ENCODE assay signal across 11 cellular contexts in genomic region chr6:57262491-57262890, GRCh38. TPM values are rescaled to one million over a fixed set of nuclear protein-coding genes. Genes with fewer than 3 reads are reported as not detected.
A peak's percentile ranks its signal among the peaks of the same experiment; 100 is the strongest.
DNase-seq lines count a peak whose midpoint lies in the region; ATAC-seq and TF ChIP-seq lines count a peak whose summit lies in the region.
"Had no signal": no experiment of that assay in that cellular context is flagged by ENCODE, and none has a peak within 500 bp of the region (broad histone marks: within the 10 kb centered on the region; RNA-seq: fewer than 3 reads in every experiment).

No MANE protein-coding gene starts in this region.

- H3K36me3 ChIP-seq in MG63 (no peaks in the 10 kb centered on the region), esophagus muscularis mucosa (no peaks in the 10 kb centered on the region), thoracic aorta (no peaks in the 10 kb centered on the region)
- H3K36me3 ChIP-seq: pancreas had no signal

- H3K27ac ChIP-seq in esophagus muscularis mucosa (replicated peaks in 1 of 4): peak overlapping the region; percentile 80 to 90 (median 82)
- H3K27ac ChIP-seq in thoracic aorta: peak overlapping the region; percentile 70 to 90
- H3K27ac ChIP-seq: pancreas had no signal

- intact Hi-C loops in esophagus muscularis mucosa (cut with DNase I): loop anchor here (5.0 kb wide), 2 partner anchors 50 to 90 kb away; partner anchors contain the start of gene BAG2

- DNase-seq in MG63: peak; percentile 20
- peak; percentile 95 for DNase-seq in esophagus muscularis mucosa (ENCODE audit: extremely low spot score)
- peak; percentile 44 for DNase-seq in midbrain (lab: John Stamatoyannopoulos, UW)
- no peak for DNase-seq in thoracic aorta (ENCODE audit: low spot score)
- no peak for DNase-seq in OCI-M2 (lab: John Stamatoyannopoulos, UW; ENCODE audit: unreplicated experiment)
- no peak for DNase-seq in NCI-H82 treated with DMSO at 0.1 percent for 48 hours (lab: John Stamatoyannopoulos, UW; ENCODE audit: unreplicated experiment)
- DNase-seq: Caco-2, NCI-H1417 had no signal

- no peaks in the 10 kb centered on the region for H3K27me3 ChIP-seq in MG63
- no peaks in the 10 kb centered on the region for H3K27me3 ChIP-seq in esophagus muscularis mucosa
- no peaks in the 10 kb centered on the region for H3K27me3 ChIP-seq in thoracic aorta (replicated peaks; ENCODE audit: insufficient read depth)
- H3K27me3 ChIP-seq: pancreas had no signal

- no peak for TF ChIP-seq CTCF in esophagus muscularis mucosa (IDR thresholded peaks at IDR 0.05)
- no peak for TF ChIP-seq CTCF in thoracic aorta (IDR thresholded peaks at IDR 0.05)

- H3K4me1 ChIP-seq in esophagus muscularis mucosa (peaks cover 5 to 79% (median 73%) of the 10 kb centered on the region in 4 donors), thoracic aorta (ENCODE audit: control insufficient read depth in 1 of 2, low read depth in 2 of 2) (peaks cover 34 to 83% of the 10 kb centered on the region in 2 donors)
- H3K4me1 ChIP-seq: Caco-2, pancreas had no signal

- H3K4me3 ChIP-seq in MG63: no peak overlapping the region
- H3K4me3 ChIP-seq in esophagus muscularis mucosa: no peak overlapping the region
- no peak overlapping the region for H3K4me3 ChIP-seq in thoracic aorta
- H3K4me3 ChIP-seq: pancreas had no signal

- no peak for TF ChIP-seq POLR2A in esophagus muscularis mucosa (IDR thresholded peaks at IDR 0.05; ENCODE audit: low read depth)

- no peak for TF ChIP-seq EP300 in esophagus muscularis mucosa (IDR thresholded peaks at IDR 0.05)

- no peak for ATAC-seq in thoracic aorta (ENCODE audit: insufficient number of reproducible peaks, low FRiP score, low read depth)
- no peak for ATAC-seq in GM19463 (IDR thresholded peaks at IDR 0.05; ENCODE audit: unreplicated experiment)
- no peak for ATAC-seq in GM18861 (IDR thresholded peaks at IDR 0.05; ENCODE audit: unreplicated experiment)

- H3K9me3 ChIP-seq in MG63 (no peaks in the 10 kb centered on the region), esophagus muscularis mucosa (no peaks in the 10 kb centered on the region), thoracic aorta (no peaks in the 10 kb centered on the region)
- H3K9me3 ChIP-seq: Caco-2, pancreas had no signal

- 29% methylated on average over 2 of the region's 2 CpGs for whole genome bisulfite sequencing in esophagus muscularis mucosa

RNA-seq across cellular contexts. Expression of gene RAB23, which starts 40.4 kb away (rescaled TPM):
- total RNA-seq in MG63 (2014; rRNA removed; shearing (Covaris generic); ENCODE audit: low replicate concordance): 15.5 and 21.1 TPM in 2 replicates
- total RNA-seq in esophagus muscularis mucosa (100 to 1,000 TPM in 1 of 4 donors, 10 to 100 TPM in 3; 57.8 to 102 (median 70.3) TPM), thoracic aorta (10 to 100 TPM; 43.7 to 44.7 TPM)

RNA-seq across cellular contexts. Expression of gene PRIM2, which starts 54.9 kb away (rescaled TPM):
- 49.1 and 60.0 TPM in 2 replicates for total RNA-seq in MG63 (2014; rRNA removed; shearing (Covaris generic); ENCODE audit: low replicate concordance)
- total RNA-seq in esophagus muscularis mucosa (10 to 100 TPM in 1 of 4 donors, 1 to 10 TPM in 3; 6.0 to 15.0 (median 7.0) TPM), thoracic aorta (10 to 100 TPM in 1 of 2 donors, 1 to 10 TPM in 1; 7.3 to 11.4 TPM)

Comparison
In these comparisons a context has a peak if more than half of its experiments do, and no peak if none do; other contexts are left out.
1. DNase-seq: peak in MG63 (single experiment), esophagus muscularis mucosa (single experiment) and midbrain (single experiment); none in thoracic aorta (single experiment), OCI-M2 (single experiment) and NCI-H82 treated with DMSO at 0.1 percent for 48 hours (single experiment).